In the genomic region with DNA sequence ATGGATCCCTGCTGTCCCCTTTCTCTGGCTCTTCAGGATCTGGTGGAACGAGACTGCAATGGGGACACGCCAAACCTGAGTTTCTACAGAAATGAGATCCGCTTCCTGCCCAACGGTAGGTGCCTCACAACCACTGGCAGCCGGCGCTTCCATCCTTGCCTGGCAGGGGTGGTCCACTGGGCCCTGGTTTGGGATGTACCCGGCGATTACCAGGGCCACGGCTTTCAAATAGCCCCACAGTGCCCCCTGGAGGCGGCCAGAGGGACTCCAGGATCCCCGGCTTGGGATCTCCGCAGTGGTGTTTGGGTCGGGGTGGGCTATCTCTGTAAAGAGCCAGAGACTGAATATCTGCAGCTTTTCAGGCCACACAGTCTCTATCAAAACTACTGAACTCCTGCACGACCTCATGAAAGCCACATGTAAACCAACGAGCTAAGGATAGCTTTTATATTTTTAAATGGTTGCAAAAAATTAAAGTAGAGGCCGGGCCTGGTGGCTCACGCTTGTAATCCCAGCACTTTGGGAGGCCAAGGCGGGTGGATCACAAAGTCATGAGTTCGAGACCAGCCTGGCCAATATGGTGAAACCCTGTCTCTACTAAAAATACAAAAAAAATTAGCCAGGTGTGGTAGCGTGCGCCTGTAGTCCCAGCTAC, we compare ENCODE assay signal across 8 cellular contexts. TPM values are rescaled to one million over a fixed set of nuclear protein-coding genes. Genes with fewer than 3 reads are reported as not detected.
A peak's percentile ranks its signal among the peaks of the same experiment; 100 is the strongest.
DNase-seq lines count a peak whose midpoint lies in the region; ATAC-seq, FAIRE-seq and TF ChIP-seq lines count a peak whose summit lies in the region.

No MANE protein-coding gene starts in this region.

- intact Hi-C loops in left cardiac atrium (cut with DNase I), result loop anchor here (5.0 kb wide), 1 partner anchor 141 kb away; no protein-coding TSS in a partner anchor

- peaks cover 29 to 31% (median 29%) of the 10 kb centered on the region in 3 donors for H3K4me1 Mint-ChIP-seq in T-cell

- H3K27me3 Mint-ChIP-seq in T-cell, result no peaks in the 10 kb centered on the region

- CTCF ChIA-PET in T-cell (lab: Charles Lee), result interaction anchor here (0.6 to 1.6 kb wide), 8 partner anchors 14 to 797 kb away, joined by 3 to 12 read pairs (median 4); no protein-coding TSS in a partner anchor

- H3K36me3 Mint-ChIP-seq in T-cell, result peaks cover 11% of the 10 kb centered on the region

- H3K9me3 Mint-ChIP-seq in T-cell, result no peaks in the 10 kb centered on the region

- POLR2A ChIA-PET in T-cell (lab: Charles Lee), result interaction anchor here in 1 of 2 donors (0.6 kb wide), 1 partner anchor 258 kb away, joined by 5 read pairs; no protein-coding TSS in a partner anchor

- in situ Hi-C loops in KBM-7 (cut with MboI; ENCODE audit: low pct_unique_long_range_greater_than_20kb, low sequenced_read_pairs), result no loop called here

- H3K27ac Mint-ChIP-seq in T-cell, result peak overlapping the region; percentile 68 to 75

- H3K4me3 Mint-ChIP-seq in T-cell, result peak overlapping the region; percentile 42 to 63 (median 62)

- peak; percentile 61 for TF ChIP-seq CTCF in D721Med (IDR thresholded peaks at IDR 0.05; ENCODE audit: insufficient read depth, missing control alignments)

- no peak for FAIRE-seq in D721Med (lab: Jason Lieb, UNC)

- DNase-seq in D721Med (ENCODE audit: insufficient read length, low spot score) (peak; percentile 94), KBM-7 (peak; percentile 76), T-cell (peak; percentile 22 to 79 (median 67)), left cardiac atrium (peak; percentile 66)
- peak; percentile 52 for DNase-seq in activated naive CD8-positive, alpha-beta T cell treated with anti-CD3 and anti-CD28 coated beads, Interleukin-2, amount 50 U/mL, for 16 hours (ENCODE audit: low read depth, low spot score)
- peak; percentile 76 for DNase-seq in stimulated activated CD4-positive, alpha-beta T cell treated with anti-CD3 and anti-CD28 coated beads, Interleukin-12 subunit alpha, Interleukin-12 subunit beta, amount 100 ng/mL, for 4 hours

- ATAC-seq in T-cell (replicated peaks in 1 of 4) (peak; percentile 35 to 47 (median 40)), left cardiac atrium (peak in 1 of 2 donors; percentile 41), GM21526 (IDR thresholded peaks at IDR 0.05; ENCODE audit: low FRiP score, unreplicated experiment) (no peak), HG03457 (IDR thresholded peaks at IDR 0.05; ENCODE audit: unreplicated experiment) (no peak)

RNA-seq across cellular contexts. Expression of a gene that starts 3.7 kb away (rescaled TPM):
- total RNA-seq in T-cell (10 to 100 TPM; 46.5 to 91.1 (median 83.0) TPM), left cardiac atrium (10 to 100 TPM; 23.3 to 23.6 TPM)

RNA-seq across cellular contexts. Expression of a gene that starts 8.5 kb away (rescaled TPM):
- 1 to 10 TPM in 1 of 5 donors, under 1 TPM in 3, not detected in 1; 0.51 to 2.1 (median 0.75) TPM for total RNA-seq in T-cell
- total RNA-seq in left cardiac atrium, result 1 to 10 TPM; 4.0 to 4.7 TPM

RNA-seq across cellular contexts. Expression of a gene that starts 12.1 kb away (rescaled TPM):
- 10 to 100 TPM in 3 of 5 donors, 1 to 10 TPM in 2; 8.6 to 13.9 (median 12.8) TPM for total RNA-seq in T-cell
- 1 to 10 TPM; 8.9 TPM for total RNA-seq in left cardiac atrium

RNA-seq across cellular contexts. Expression of a gene that starts 53.3 kb away (rescaled TPM):
- 10 to 100 TPM in 2 of 5 donors, 1 to 10 TPM in 3; 5.0 to 12.7 (median 8.5) TPM for total RNA-seq in T-cell
- 1 to 10 TPM; 6.4 to 8.4 TPM for total RNA-seq in left cardiac atrium

Comparison
In these comparisons a context has a peak if more than half of its experiments do, and no peak if none do; other contexts are left out.
1. ATAC-seq: peak in T-cell (4 of 4); none in GM21526 (single experiment) and HG03457 (single experiment).
2. Peak in every context shown above with its lines, with median percentiles within 50 percentile points of each other: DNase-seq.